ENCODE assay signal across 21 cellular contexts in genomic region chr1:98454666-98455065, GRCh38.
DNase-seq lines count a peak whose midpoint lies in the region; ATAC-seq, FAIRE-seq and TF ChIP-seq lines count a peak whose summit lies in the region.
"Had no signal": no experiment of that assay in that cellular context is flagged by ENCODE, and none has a peak within 500 bp of the region (broad histone marks: within the 10 kb centered on the region; RNA-seq: fewer than 3 reads in every experiment).

No MANE protein-coding gene starts in this region.

- H3K27me3 Mint-ChIP-seq in MCF 10A (ENCODE audit: insufficient read depth, unreplicated experiment) = no peaks in the 10 kb centered on the region

- TF ChIP-seq POLR2A in H54 (IDR thresholded peaks at IDR 0.05; ENCODE audit: low read depth, low read length) = no peak

- H3K27me3 ChIP-seq in mammary epithelial cell (ENCODE audit: insufficient read depth, low read length) (no peaks in the 10 kb centered on the region), PC-3 (ENCODE audit: low read length) (no peaks in the 10 kb centered on the region), neuronal stem cell (ENCODE audit: control insufficient read depth in 3 of 3, insufficient read depth in 3 of 3, low read depth in 1 of 3, low read length in 3 of 3) (no peaks in the 10 kb centered on the region), psoas muscle (ENCODE audit: insufficient read depth in 3 of 3, low read length in 2 of 3) (peaks cover 0 to 3% (median 2%) of the 10 kb centered on the region in 3 donors)

- no peak overlapping the region for H4K91ac ChIP-seq in neuronal stem cell (ENCODE audit: low read depth, low read length, poor library complexity)

- no peak overlapping the region for H3K23ac ChIP-seq in neuronal stem cell (ENCODE audit: low read depth, low read length, poor library complexity)

- no peak overlapping the region for H2AK5ac ChIP-seq in neuronal stem cell (ENCODE audit: low read depth, low read length)

- H3K4me3 Mint-ChIP-seq in MCF 10A (ENCODE audit: unreplicated experiment) = no peak overlapping the region
- H3K4me3 Mint-ChIP-seq: CD4-positive, alpha-beta memory T cell; GM23338 had no signal

- H2BK120ac ChIP-seq in neuronal stem cell (ENCODE audit: low read depth, low read length) = no peak overlapping the region

- no peak overlapping the region for H2BK12ac ChIP-seq in neuronal stem cell (ENCODE audit: low read length)

- H3K9me3 Mint-ChIP-seq in MCF 10A (ENCODE audit: unreplicated experiment) = no peaks in the 10 kb centered on the region
- H3K9me3 Mint-ChIP-seq: CD4-positive, alpha-beta memory T cell; GM23338 had no signal

- H3K4me2 ChIP-seq in mammary epithelial cell (ENCODE audit: insufficient read depth, low read depth, low read length) (no peak overlapping the region), PC-3 (ENCODE audit: low read length) (no peak overlapping the region), neuronal stem cell (ENCODE audit: insufficient read depth, low read length, poor library complexity, severe bottlenecking) (no peak overlapping the region)
- H3K4me2 ChIP-seq: A549, GM23338 had no signal

- H3K4ac ChIP-seq in neuronal stem cell (ENCODE audit: low read length) = no peak overlapping the region

- H2AFZ ChIP-seq in mammary epithelial cell (ENCODE audit: low read depth, low read length) (peak overlapping the region; percentile 49), PC-3 (ENCODE audit: low read length) (peak overlapping the region; percentile 17; the same call in 1 of the 2 replicates), neuronal stem cell (ENCODE audit: low read length) (peak overlapping the region; percentile 63)
- H2AFZ ChIP-seq: GM23338 had no signal

- POLR2A ChIA-PET in MCF 10A (lab: Yijun Ruan, JAX) (no interaction called here), PC-3 (lab: Charles Lee; ENCODE audit: unreplicated experiment) (no interaction called here)

- no peak overlapping the region for H3K18ac ChIP-seq in neuronal stem cell (ENCODE audit: low read length)

- H3K27ac ChIP-seq in mammary epithelial cell (ENCODE audit: insufficient read depth, low read depth, low read length) (no peak overlapping the region), PC-3 (ENCODE audit: low read length) (no peak overlapping the region), neuronal stem cell (replicated peaks; ENCODE audit: low read length) (peak overlapping the region; percentile 2), psoas muscle (no peak overlapping the region)
- H3K27ac ChIP-seq: A549 had no signal

- ATAC-seq in PC-3 (no peak), psoas muscle (no peak)
- ATAC-seq: A549, GM12878, GM23338, HCT116 had no signal

- no peaks in the 10 kb centered on the region for H3K4me1 Mint-ChIP-seq in MCF 10A (ENCODE audit: insufficient read depth, unreplicated experiment)
- H3K4me1 Mint-ChIP-seq: CD4-positive, alpha-beta memory T cell had no signal

- no peaks in the 10 kb centered on the region for H3K9me2 ChIP-seq in PC-3 (replicated peaks; ENCODE audit: low read length)

- CTCF ChIA-PET in mammary epithelial cell (lab: Charles Lee; ENCODE audit: low non-redundant PET) (no interaction called here), MCF 10A (lab: Yijun Ruan, JAX) (no interaction called here), PC-3 (lab: Charles Lee) (no interaction called here)

- H2BK5ac ChIP-seq in neuronal stem cell (ENCODE audit: low read length) = no peak overlapping the region

- H4K20me1 ChIP-seq in mammary epithelial cell (ENCODE audit: insufficient read depth, low read length) = no peaks in the 10 kb centered on the region
- H4K20me1 ChIP-seq in PC-3 (ENCODE audit: low read length) = no peaks in the 10 kb centered on the region

- H3K36me3 Mint-ChIP-seq in MCF 10A (ENCODE audit: insufficient read depth, unreplicated experiment) = no peaks in the 10 kb centered on the region
- H3K36me3 Mint-ChIP-seq: CD4-positive, alpha-beta memory T cell had no signal

- H3K9me3 ChIP-seq in mammary epithelial cell (replicated peaks; ENCODE audit: insufficient read depth, low read length) = no peaks in the 10 kb centered on the region
- H3K9me3 ChIP-seq in PC-3 (ENCODE audit: low read length) = no peaks in the 10 kb centered on the region
- H3K9me3 ChIP-seq in neuronal stem cell (replicated peaks in 1 of 2; ENCODE audit: control insufficient read depth in 2 of 2, insufficient read depth in 1 of 2, low read depth in 1 of 2, low read length in 2 of 2) = no peaks in the 10 kb centered on the region
- no peaks in the 10 kb centered on the region for H3K9me3 ChIP-seq in psoas muscle
- H3K9me3 ChIP-seq: A549 had no signal

- no peak overlapping the region for H4K8ac ChIP-seq in neuronal stem cell (ENCODE audit: low read depth, low read length)

- no peaks in the 10 kb centered on the region for H3K36me3 ChIP-seq in mammary epithelial cell (ENCODE audit: insufficient read depth, low read length)
- no peaks in the 10 kb centered on the region for H3K36me3 ChIP-seq in PC-3 (ENCODE audit: low read depth, low read length)
- no peaks in the 10 kb centered on the region for H3K36me3 ChIP-seq in neuronal stem cell (replicated peaks in 1 of 2; ENCODE audit: control insufficient read depth in 2 of 2, insufficient read depth in 2 of 2, low read length in 2 of 2)
- no peaks in the 10 kb centered on the region for H3K36me3 ChIP-seq in psoas muscle (ENCODE audit: insufficient read depth in 1 of 2, low read depth in 1 of 2)

- H3K4me3 ChIP-seq in mammary epithelial cell (replicated peaks in 1 of 3; ENCODE audit: insufficient read depth in 1 of 3, low read depth in 2 of 3, low read length in 3 of 3) (no peak overlapping the region), PC-3 (ENCODE audit: low read length) (no peak overlapping the region), neuronal stem cell (ENCODE audit: low read length in 2 of 2) (no peak overlapping the region), psoas muscle (no peak overlapping the region)
- H3K4me3 ChIP-seq: A549, GM12878, GM23338 had no signal

- in situ Hi-C loops in mammary epithelial cell (cut with MboI; ENCODE audit: low sequenced_read_pairs in 2 of 2) = loop anchor here (25.0 kb wide), 2 partner anchors 792 to 1467 kb away; no protein-coding TSS in a partner anchor

- TF ChIP-seq CTCF in mammary epithelial cell (conservative IDR thresholded peaks at IDR 0.05 in 1 of 2, IDR thresholded peaks at IDR 0.05 in 1 of 2; ENCODE audit: extremely low read depth in 1 of 2, insufficient read depth in 1 of 2, low read depth in 1 of 2, low read length in 2 of 2) (no peak), MCF 10A (IDR thresholded peaks at IDR 0.05; ENCODE audit: unreplicated experiment) (no peak), PC-3 (conservative IDR thresholded peaks at IDR 0.05; ENCODE audit: low read depth, low read length) (no peak), psoas muscle (IDR thresholded peaks at IDR 0.05) (no peak)

- no TSS peak for BruUV-seq in mammary epithelial cell (replicated peaks; lab: Mats Ljungman, UMichigan)
- BruUV-seq in MCF 10A (replicated peaks; lab: Mats Ljungman, UMichigan) = no TSS peak
- BruUV-seq in PC-3 (replicated peaks; lab: Mats Ljungman, UMichigan) = no TSS peak

- no peaks in the 10 kb centered on the region for H3K79me1 ChIP-seq in neuronal stem cell (ENCODE audit: low read depth, low read length)

- no peak overlapping the region for H3K9ac ChIP-seq in mammary epithelial cell (ENCODE audit: insufficient read depth, low read length)
- no peak overlapping the region for H3K9ac ChIP-seq in PC-3 (ENCODE audit: low read length)
- H3K9ac ChIP-seq in neuronal stem cell (ENCODE audit: low read depth, low read length, poor library complexity) = no peak overlapping the region

- H3K4me1 ChIP-seq in mammary epithelial cell (ENCODE audit: insufficient read depth, low read length) (no peaks in the 10 kb centered on the region), PC-3 (ENCODE audit: insufficient read depth, low read length) (no peaks in the 10 kb centered on the region), neuronal stem cell (ENCODE audit: control insufficient read depth in 2 of 2, insufficient read depth in 1 of 2, low read depth in 1 of 2, low read length in 2 of 2) (peaks cover 4 to 7% of the 10 kb centered on the region in 2 donors), psoas muscle (no peaks in the 10 kb centered on the region)

- no peak overlapping the region for H3K27ac Mint-ChIP-seq in MCF 10A (ENCODE audit: low read depth, unreplicated experiment)
- H3K27ac Mint-ChIP-seq: CD4-positive, alpha-beta memory T cell; GM23338 had no signal

- H2BK15ac ChIP-seq in neuronal stem cell (ENCODE audit: low read length) = no peak overlapping the region

- H3K14ac ChIP-seq in neuronal stem cell (ENCODE audit: low read length) = no peak overlapping the region

- DNase-seq in mammary epithelial cell (no peak), MCF 10A (ENCODE audit: unreplicated experiment) (no peak), PC-3 (no peak), neuronal stem cell (ENCODE audit: low spot score) (no peak), psoas muscle (no peak), H54 (ENCODE audit: insufficient read length, low spot score) (no peak)
- DNase-seq in activated CD4-positive, CD25-positive, alpha-beta regulatory T cell (lab: John Stamatoyannopoulos, UW) = no peak
- DNase-seq: 8988T; C1 segment of cervical spinal cord; Calu3; CD4-positive, alpha-beta memory T cell; COR-L47; DMS79; EL; GDM1; H7 had no signal

- WGBS in mammary epithelial cell (ENCODE audit: low coverage, missing lambda C conversion rate) = 73% methylated on average over 4 of the region's 4 CpGs
- no CpG with 5 or more reads among the region's 4 CpGs for WGBS in neuronal stem cell (ENCODE audit: extremely low coverage in 2 of 2, insufficient read length in 2 of 2, insufficient replicate concordance in 1 of 2), 2 donors
- 35 to 50% (median 44%) methylated on average over 4 of the region's 4 CpGs for WGBS in psoas muscle, 3 donors

- dilution Hi-C loops in mammary epithelial cell (cut with HindIII; ENCODE audit: low sequenced_read_pairs) = loop anchor here (25.0 kb wide), 1 partner anchor 392 kb away; no protein-coding TSS in a partner anchor

- H3K79me2 ChIP-seq in mammary epithelial cell (ENCODE audit: insufficient read depth, low read length) = no peaks in the 10 kb centered on the region
- no peaks in the 10 kb centered on the region for H3K79me2 ChIP-seq in PC-3 (ENCODE audit: low read length)

- intact Hi-C loops in mammary epithelial cell (cut with micrococcal nuclease) (no loop called here), MCF 10A (cut with micrococcal nuclease) (no loop called here), PC-3 (cut with micrococcal nuclease) (no loop called here), psoas muscle (cut with DNase I) (no loop called here)

- no peaks in the 10 kb centered on the region for H3F3A ChIP-seq in PC-3 (ENCODE audit: low read length, unreplicated experiment)

- FAIRE-seq in H54 (lab: Jason Lieb, UNC) = no peak
- FAIRE-seq: A549, GM12878, GM18507 had no signal
